Comparison of ENCODE assay signal across 8 cellular contexts in the genomic region with DNA sequence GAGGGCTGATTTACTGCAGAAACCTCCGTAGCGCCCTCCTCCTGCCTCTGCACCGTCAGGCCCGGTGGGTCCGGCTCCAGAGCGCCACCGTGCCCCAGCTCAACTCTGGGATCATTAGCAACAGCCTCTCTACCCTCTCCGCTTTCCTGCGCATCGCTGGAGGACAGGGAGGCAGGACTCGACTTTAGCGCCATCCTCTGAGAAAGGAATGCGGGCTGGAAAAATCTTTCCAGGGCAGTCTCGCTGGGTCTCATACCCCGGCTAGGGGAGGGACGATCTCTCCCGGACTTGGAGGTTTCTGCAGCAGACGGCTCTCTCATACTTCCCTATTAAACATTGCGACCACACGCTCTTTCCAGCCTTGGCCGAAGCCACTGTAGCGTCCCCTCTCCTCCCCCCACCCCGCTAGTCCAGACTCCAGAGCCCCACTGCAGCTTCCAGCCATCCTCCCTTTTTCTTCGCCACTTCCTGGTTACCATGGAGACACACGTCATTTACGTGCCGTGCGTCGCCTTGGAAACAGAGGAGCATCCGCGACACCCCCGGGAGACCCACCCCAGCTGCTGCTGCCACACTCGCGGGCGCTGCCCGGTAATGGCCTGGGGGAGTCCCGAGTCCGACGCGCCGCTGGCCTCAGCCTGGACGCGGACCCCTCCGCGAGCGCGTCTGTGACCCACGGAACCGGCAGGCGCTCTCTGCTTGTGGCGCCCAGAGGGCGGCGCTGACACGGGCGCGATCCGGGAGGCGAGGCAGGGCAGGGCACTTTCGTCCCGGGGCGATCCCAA. TPM values are rescaled to one million over a fixed set of nuclear protein-coding genes. Genes with fewer than 3 reads are reported as not detected.
DNase-seq lines count a peak whose midpoint lies in the region; ATAC-seq and TF ChIP-seq lines count a peak whose summit lies in the region.

A gene (plus strand): TSS at position 554 of the 785 bp plus-strand sequence. CDS start 479 bp downstream, outside the sequence.

- H3K27ac Mint-ChIP-seq in naive B cell: peak within 1 kb of the TSS; percentile 60 to 96 (median 88)
- peak within 1 kb of the TSS; percentile 87 for H3K27ac Mint-ChIP-seq in stimulated activated naive B cell treated with anti-CD40 and anti-IgM and Interleukin-4, amounts not matched to agents 10 μg/mL and 1 μg/mL and 100 μg/mL, for 72 hours

- H3K36me3 ChIP-seq in OCI-LY3 (replicated peaks; ENCODE audit: low read depth, low read length) (no peaks in the 10 kb centered on the region), fibroblast of lung (ENCODE audit: control insufficient read depth, insufficient read depth, low read length) (no peaks in the 10 kb centered on the region)

- H3K4me2 ChIP-seq in OCI-LY3 (ENCODE audit: low read length) (peak within 1 kb of the TSS; percentile 87), fibroblast of lung (ENCODE audit: extremely low read depth, insufficient read depth, low read length) (peak within 1 kb of the TSS; percentile 65)

- no peak within 1 kb of the TSS for H3K27ac ChIP-seq in OCI-LY3 (ENCODE audit: low read length)
- peak within 1 kb of the TSS; percentile 37 for H3K27ac ChIP-seq in fibroblast of lung (ENCODE audit: insufficient read depth, low read length)

- H3K36me3 Mint-ChIP-seq in naive B cell: peaks cover 0 to 7% of the 10 kb centered on the region in 2 donors
- H3K36me3 Mint-ChIP-seq in stimulated activated naive B cell treated with anti-CD40 and anti-IgM and Interleukin-4, amounts not matched to agents 10 μg/mL and 1 μg/mL and 100 μg/mL, for 72 hours: peaks cover 0 to 3% of the 10 kb centered on the region in 2 donors

- H3K4me3 ChIP-seq in OCI-LY3 (ENCODE audit: low read length): peak within 1 kb of the TSS; percentile 93
- peak within 1 kb of the TSS; percentile 63 to 82 (median 80) for H3K4me3 ChIP-seq in fibroblast of lung (replicated peaks in 1 of 4; ENCODE audit: control extremely low read depth in 1 of 4, insufficient read depth in 1 of 4, low read depth in 3 of 4, low read length in 4 of 4)

- peak; percentile 75 for ATAC-seq in GM19397 (IDR thresholded peaks at IDR 0.05; ENCODE audit: unreplicated experiment)
- peak; percentile 73 for ATAC-seq in HG03571 (IDR thresholded peaks at IDR 0.05; ENCODE audit: unreplicated experiment)
- peak; percentile 69 to 74 for ATAC-seq in naive B cell (ENCODE audit: low read depth in 2 of 2)
- ATAC-seq in stimulated activated naive B cell treated with anti-CD40 and anti-IgM and Interleukin-4, amounts not matched to agents 10 μg/mL and 1 μg/mL and 100 μg/mL, for 72 hours (replicated peaks): peak; percentile 67 to 79

- no peaks in the 10 kb centered on the region for H3K79me2 ChIP-seq in OCI-LY3 (ENCODE audit: low read length)
- H3K79me2 ChIP-seq in fibroblast of lung (ENCODE audit: control insufficient read depth, insufficient read depth, low read length): no peaks in the 10 kb centered on the region

- H3K9me3 Mint-ChIP-seq in naive B cell: no peaks in the 10 kb centered on the region
- no peaks in the 10 kb centered on the region for H3K9me3 Mint-ChIP-seq in stimulated activated naive B cell treated with anti-CD40 and anti-IgM and Interleukin-4, amounts not matched to agents 10 μg/mL and 1 μg/mL and 100 μg/mL, for 72 hours

- TF ChIP-seq CTCF in OCI-LY3 (IDR thresholded peaks at IDR 0.05; ENCODE audit: low read depth, low read length): peak; percentile 57
- peak; percentile 24 to 46 for TF ChIP-seq CTCF in fibroblast of lung (conservative IDR thresholded peaks at IDR 0.05 in 1 of 2, IDR thresholded peaks at IDR 0.05 in 1 of 2; ENCODE audit: low read depth in 1 of 2, low read length in 2 of 2)

- H4K20me1 ChIP-seq in OCI-LY3 (ENCODE audit: insufficient read depth, low read length) (no peaks in the 10 kb centered on the region), fibroblast of lung (ENCODE audit: control insufficient read depth, extremely low read depth, insufficient read depth, low read length) (no peaks in the 10 kb centered on the region)

- H3K9ac ChIP-seq in OCI-LY3 (ENCODE audit: low read length): peak within 1 kb of the TSS; percentile 35
- H3K9ac ChIP-seq in fibroblast of lung (ENCODE audit: insufficient read depth, low read length): peak within 1 kb of the TSS; percentile 69

- H3K4me1 Mint-ChIP-seq in naive B cell: peaks cover 34 to 36% (median 34%) of the 10 kb centered on the region in 3 donors
- peaks cover 30 to 33% of the 10 kb centered on the region in 2 donors for H3K4me1 Mint-ChIP-seq in stimulated activated naive B cell treated with anti-CD40 and anti-IgM and Interleukin-4, amounts not matched to agents 10 μg/mL and 1 μg/mL and 100 μg/mL, for 72 hours

- peaks cover 22% of the 10 kb centered on the region for H3K4me1 ChIP-seq in OCI-LY3 (ENCODE audit: low read length)
- peaks cover 4% of the 10 kb centered on the region for H3K4me1 ChIP-seq in fibroblast of lung (ENCODE audit: control insufficient read depth, extremely low read depth, insufficient read depth, low read length)

- peak within 1 kb of the TSS; percentile 91 to 98 (median 96) for H3K4me3 Mint-ChIP-seq in naive B cell
- H3K4me3 Mint-ChIP-seq in stimulated activated naive B cell treated with anti-CD40 and anti-IgM and Interleukin-4, amounts not matched to agents 10 μg/mL and 1 μg/mL and 100 μg/mL, for 72 hours: peak within 1 kb of the TSS; percentile 95 to 96

- peak; percentile 76 for DNase-seq in CD1c-positive myeloid dendritic cell (ENCODE audit: extremely low spot score)
- DNase-seq in activated T-helper 1 cell treated with Interleukin-2 at 50 U/mL for 16 hours (ENCODE audit: low read depth): peak; percentile 64
- DNase-seq in fibroblast of lung (ENCODE audit: low read depth in 2 of 2): peak; percentile 77 to 80
- DNase-seq in naive B cell: peak; percentile 76
- peak; percentile 58 for DNase-seq in stimulated activated naive B cell treated with anti-CD40 and anti-IgM and Interleukin-4, amounts not matched to agents 10 μg/mL and 1 μg/mL and 100 μg/mL, for 72 hours

- peaks cover 19 to 50% (median 42%) of the 10 kb centered on the region in 3 donors for H3K27me3 Mint-ChIP-seq in naive B cell
- peaks cover 35 to 50% of the 10 kb centered on the region in 2 donors for H3K27me3 Mint-ChIP-seq in stimulated activated naive B cell treated with anti-CD40 and anti-IgM and Interleukin-4, amounts not matched to agents 10 μg/mL and 1 μg/mL and 100 μg/mL, for 72 hours

- peak within 1 kb of the TSS; percentile 97 for H2AFZ ChIP-seq in OCI-LY3 (ENCODE audit: low read depth, low read length)
- H2AFZ ChIP-seq in fibroblast of lung (ENCODE audit: low read length): peak within 1 kb of the TSS; percentile 95

- H3K27me3 ChIP-seq in OCI-LY3 (ENCODE audit: low read depth, low read length) (peaks cover 16% of the 10 kb centered on the region), fibroblast of lung (ENCODE audit: control insufficient read depth, insufficient read depth, low read length) (peaks cover 55% of the 10 kb centered on the region)

- no peaks in the 10 kb centered on the region for H3K9me3 ChIP-seq in OCI-LY3 (ENCODE audit: insufficient read depth, low read length)
- no peaks in the 10 kb centered on the region for H3K9me3 ChIP-seq in fibroblast of lung (ENCODE audit: control insufficient read depth, insufficient read depth, low read depth, low read length)

RNA-seq across cellular contexts. Expression of the gene that starts here (rescaled TPM):
- under 0.01 and 0.17 TPM in 2 replicates for total RNA-seq in fibroblast of lung
- polyA plus RNA-seq in fibroblast of lung (0.28 and 0.30 TPM in 2 replicates), naive B cell (ENCODE audit: low read depth in 6 of 6) (under 1 TPM in 3 of 6 donors, not detected in 3; 0.19 to 0.61 (median 0.31) TPM)
- polyA plus RNA-seq in fibroblast of lung (2012): 0.36 and 0.47 TPM in 2 replicates
- 0.78 TPM in 1 of 2 replicates, not detected in the other for polyA minus RNA-seq in fibroblast of lung (ENCODE audit: low replicate concordance)

Comparison
In these comparisons a context has a peak if more than half of its experiments do, and no peak if none do; other contexts are left out.
1. Peak in DNase-seq, H3K4me3 ChIP-seq, H3K27ac ChIP-seq, H3K9ac ChIP-seq and H3K4me2 ChIP-seq in fibroblast of lung; RNA of the gene not detected or under 1 TPM.
2. Peak in DNase-seq and ATAC-seq in naive B cell; RNA of the gene not detected or under 1 TPM.